ENCODE assay signal across 8 cellular contexts in genomic region chr14:64387232-64387737, GRCh38. TPM values are rescaled to one million over a fixed set of nuclear protein-coding genes. Genes with fewer than 3 reads are reported as not detected.
DNase-seq lines count a peak whose midpoint lies in the region; ATAC-seq, FAIRE-seq and TF ChIP-seq lines count a peak whose summit lies in the region.

No MANE protein-coding gene starts in this region.

- peak overlapping the region; percentile 57 for H4K91ac ChIP-seq in H1 (replicated peaks; ENCODE audit: insufficient read length, low read length)

- POLR2A ChIA-PET in H1 (lab: Charles Lee; ENCODE audit: partially characterized antibody): interaction anchor here (0.6 to 4.7 kb wide), 38 partner anchors 9 to 382 kb away, joined by 3 to 28 read pairs (median 4); partner anchors contain the start of genes HSPA2 and ZBTB1

- H2BK15ac ChIP-seq in H1 (ENCODE audit: low read length): peak overlapping the region; percentile 61; the same call in 1 of the 2 replicates

- TF ChIP-seq EP300 in H1 (IDR thresholded peaks at IDR 0.05; ENCODE audit: borderline replicate concordance in 1 of 2, low read depth in 2 of 2, low read length in 2 of 2): no peak

- H4K5ac ChIP-seq in H1 (ENCODE audit: insufficient read length, low read depth, low read length): peak overlapping the region; percentile 61

- H3K14ac ChIP-seq in H1 (ENCODE audit: insufficient read length): no peak overlapping the region

- peak overlapping the region; percentile 83 to 96 (median 96) for H3K9ac ChIP-seq in H1 (replicated peaks in 1 of 4; ENCODE audit: extremely low read depth in 1 of 4, low read depth in 3 of 4, low read length in 3 of 4)
- H3K9ac ChIP-seq in mucosa of rectum (ENCODE audit: low read depth in 1 of 2, low read length in 2 of 2): peak overlapping the region; percentile 74 to 81

- peak overlapping the region; percentile 10 for H2BK120ac ChIP-seq in H1 (replicated peaks; ENCODE audit: low read depth, low read length)

- H3K79me1 ChIP-seq in H1 (ENCODE audit: low read depth, low read length): no peaks in the 10 kb centered on the region; the same call in 1 of the 2 replicates

- H2AK5ac ChIP-seq in H1 (ENCODE audit: low read depth, low read length): no peak overlapping the region

- TF ChIP-seq POLR2A in H1 (IDR thresholded peaks at IDR 0.05; ENCODE audit: control extremely low read depth in 1 of 2, low read depth in 2 of 2, low read length in 2 of 2): no peak

- no peak for TF ChIP-seq CTCF in RWPE2 (IDR thresholded peaks at IDR 0.05; ENCODE audit: poor library complexity, severe bottlenecking)
- TF ChIP-seq CTCF in H1 (IDR thresholded peaks at IDR 0.05; ENCODE audit: control extremely low read depth in 1 of 3, insufficient read depth in 1 of 3, low read depth in 1 of 3, low read length in 3 of 3): no peak

- peak in 2 of 3 experiments; percentile 5 to 32 for DNase-seq in activated CD8-positive, alpha-beta memory T cell treated with anti-CD3 and anti-CD28 coated beads for 48 hours (ENCODE audit: low read depth in 2 of 3, low spot score in 2 of 3)
- no peak for DNase-seq in activated CD8-positive, alpha-beta memory T cell treated with anti-CD3 and anti-CD28 coated beads, Interleukin-2, amount 50 U/mL, for 48 hours
- DNase-seq in RWPE2 (ENCODE audit: low spot score) (peak; percentile 68), H1 (ENCODE audit: low read depth in 1 of 2, low spot score in 2 of 2) (no peak), epidermal melanocyte (ENCODE audit: insufficient read length, low spot score) (no peak)

- H2BK5ac ChIP-seq in H1 (ENCODE audit: low read depth, low read length): peak overlapping the region; percentile 92

- peaks cover 15% of the 10 kb centered on the region for H3K23me2 ChIP-seq in H1 (ENCODE audit: low read depth, low read length)

- H2BK12ac ChIP-seq in H1 (ENCODE audit: low read depth, low read length): peak overlapping the region; percentile 94

- no peaks in the 10 kb centered on the region for H3K27me3 ChIP-seq in RWPE2 (ENCODE audit: insufficient read depth, poor library complexity, severe bottlenecking)
- no peaks in the 10 kb centered on the region for H3K27me3 ChIP-seq in H1 (replicated peaks in 1 of 4; ENCODE audit: control insufficient read depth in 3 of 4, extremely low read depth in 1 of 4, insufficient read depth in 3 of 4, low read length in 3 of 4)
- H3K27me3 ChIP-seq in mucosa of rectum (ENCODE audit: control insufficient read depth in 2 of 2, insufficient read depth in 2 of 2, low read length in 2 of 2): no peaks in the 10 kb centered on the region

- CTCF ChIA-PET in H1 (lab: Charles Lee; ENCODE audit: partially characterized antibody): interaction anchor here (0.6 to 2.7 kb wide), 6 partner anchors 39 to 92 kb away, joined by 3 to 6 read pairs (median 4); no protein-coding TSS in a partner anchor

- H3K36me3 ChIP-seq in RWPE2 (ENCODE audit: low read depth) (peaks cover 27% of the 10 kb centered on the region), H1 (ENCODE audit: control insufficient read depth in 2 of 4, insufficient read depth in 4 of 4, low read length in 3 of 4) (peaks cover 0 to 6% (median 1%) of the 10 kb centered on the region in 4 experiments; a peak in 2 of 8 replicates), mucosa of rectum (ENCODE audit: control insufficient read depth in 2 of 2, insufficient read depth in 2 of 2, low read length in 2 of 2) (no peaks in the 10 kb centered on the region)

- peak overlapping the region; percentile 66 for H3K27ac ChIP-seq in RWPE2 (ENCODE audit: poor library complexity, severe bottlenecking)
- peak overlapping the region; percentile 89 for H3K27ac ChIP-seq in H1 (ENCODE audit: low read depth, low read length)
- H3K27ac ChIP-seq in mucosa of rectum (ENCODE audit: low read depth in 2 of 2, low read length in 2 of 2): peak overlapping the region; percentile 79 to 82

- peak overlapping the region; percentile 85 to 96 for H3K4me2 ChIP-seq in H1 (ENCODE audit: insufficient read depth in 1 of 2, low read depth in 2 of 2, low read length in 2 of 2)

- ATAC-seq in HG03135 (IDR thresholded peaks at IDR 0.05; ENCODE audit: unreplicated experiment): peak; percentile 33
- peak; percentile 46 for ATAC-seq in RWPE2 (ENCODE audit: low read depth)
- ATAC-seq in HG03196 (IDR thresholded peaks at IDR 0.05; ENCODE audit: unreplicated experiment): no peak

- H3K4me1 ChIP-seq in RWPE2 (ENCODE audit: insufficient read depth, poor library complexity, severe bottlenecking) (peaks cover 11% of the 10 kb centered on the region), H1 (replicated peaks in 1 of 4; ENCODE audit: control insufficient read depth in 3 of 4, insufficient read depth in 4 of 4, low read length in 3 of 4) (peaks cover 4 to 9% (median 6%) of the 10 kb centered on the region in 4 experiments), mucosa of rectum (ENCODE audit: control insufficient read depth in 2 of 2, insufficient read depth in 2 of 2, low read length in 2 of 2) (peaks cover 11 to 13% of the 10 kb centered on the region in 2 donors)

- peaks cover 0 to 4% of the 10 kb centered on the region in 2 experiments for H4K20me1 ChIP-seq in H1 (replicated peaks in 1 of 2; ENCODE audit: control insufficient read depth in 1 of 2, insufficient read depth in 2 of 2, low read length in 2 of 2)

- no peak for TF ChIP-seq RAD21 in H1 (IDR thresholded peaks at IDR 0.05 in 1 of 2, conservative IDR thresholded peaks at IDR 0.05 in 1 of 2; ENCODE audit: low read depth in 2 of 2, low read length in 2 of 2)

- H3K9me3 ChIP-seq in RWPE2 (ENCODE audit: severe bottlenecking) (no peaks in the 10 kb centered on the region), H1 (ENCODE audit: insufficient read depth in 2 of 2, low read depth in 1 of 2, low read length in 1 of 2) (no peaks in the 10 kb centered on the region), mucosa of rectum (ENCODE audit: control insufficient read depth in 2 of 2, low read length in 2 of 2) (no peaks in the 10 kb centered on the region)

- H3K18ac ChIP-seq in H1 (ENCODE audit: extremely low read depth, low read length): peak overlapping the region; percentile 34

- no peak for FAIRE-seq in H1 (lab: Jason Lieb, UNC)

- peak overlapping the region; percentile 83 for H3K56ac ChIP-seq in H1 (replicated peaks; ENCODE audit: insufficient read length, low read depth, low read length)

- no peak overlapping the region for H2BK20ac ChIP-seq in H1 (ENCODE audit: low read length)

- H3K23ac ChIP-seq in H1 (ENCODE audit: insufficient read length): no peak overlapping the region

- H3K4ac ChIP-seq in H1 (replicated peaks; ENCODE audit: insufficient read length, low read depth, low read length): peak overlapping the region; percentile 21

- H3K4me3 ChIP-seq in RWPE2 (ENCODE audit: severe bottlenecking) (peak overlapping the region; percentile 55), H1 (ENCODE audit: extremely low read depth in 1 of 4, insufficient read depth in 2 of 4, low read depth in 3 of 4, low read length in 4 of 4) (peak overlapping the region; percentile 67 to 90 (median 76)), mucosa of rectum (ENCODE audit: low read length in 2 of 2) (peak overlapping the region; percentile 87 to 98)

- peaks cover 1 to 37% of the 10 kb centered on the region in 2 experiments; a peak in 3 of 4 replicates for H3K79me2 ChIP-seq in H1 (ENCODE audit: control insufficient read depth in 1 of 2, insufficient read depth in 2 of 2, low read length in 2 of 2)

- H2AFZ ChIP-seq in H1 (ENCODE audit: low read length): 0 out of 2 replicates have a peak overlapping the region, but pooled peaks have one; percentile 1

- 6% methylated on average over 19 of the region's 25 CpGs; no CpG with 5 or more reads in 1 of the 2 experiments for WGBS in H1 (ENCODE audit: extremely low coverage in 1 of 2, insufficient coverage in 1 of 2, insufficient read length in 1 of 2, insufficient replicate concordance in 2 of 2, low coverage in 1 of 2, low lambda C conversion rate in 2 of 2, missing lambda C conversion rate in 1 of 2), 2 experiments

- H4K8ac ChIP-seq in H1 (ENCODE audit: extremely low read depth, insufficient read depth, low read length): peak overlapping the region; percentile 94

TF ChIP-seq in H1, 55 proteins besides CTCF, POLR2A, EP300 and RAD21 (continues in another document):
- TF ChIP-seq SP2 (IDR thresholded peaks at IDR 0.05; ENCODE audit: low read length): no peak
- TF ChIP-seq TAF1 (IDR thresholded peaks at IDR 0.05; ENCODE audit: low read depth, low read length): no peak
- TF ChIP-seq MAFK (IDR thresholded peaks at IDR 0.05; ENCODE audit: low read depth, low read length): no peak
- peak in 1 of 2 experiments; percentile 84; a peak in 1 of 4 replicates for TF ChIP-seq HDAC2 (IDR thresholded peaks at IDR 0.05; ENCODE audit: borderline replicate concordance in 1 of 2, low read depth in 2 of 2, low read length in 2 of 2)
- no peak for TF ChIP-seq GTF2F1 (IDR thresholded peaks at IDR 0.05; ENCODE audit: borderline replicate concordance, low read depth, low read length)
- peak; percentile 12; the same call in 1 of the 2 replicates for TF ChIP-seq POLR2AphosphoS5 (IDR thresholded peaks at IDR 0.05; ENCODE audit: low read depth, low read length)
- no peak for TF ChIP-seq POU5F1 (IDR thresholded peaks at IDR 0.05; ENCODE audit: low read depth, low read length)
- TF ChIP-seq ZNF274 (IDR thresholded peaks at IDR 0.05; ENCODE audit: borderline replicate concordance, extremely low read depth, low read length): no peak
- TF ChIP-seq JUND (IDR thresholded peaks at IDR 0.05; ENCODE audit: low read length): no peak
- TF ChIP-seq CBX8 (IDR thresholded peaks at IDR 0.05; ENCODE audit: borderline replicate concordance, low read depth, low read length): no peak
- TF ChIP-seq NANOG (IDR thresholded peaks at IDR 0.05; ENCODE audit: insufficient read depth, low read depth, low read length, poor library complexity, severe bottlenecking): no peak
- no peak for TF ChIP-seq SIRT6 (IDR thresholded peaks at IDR 0.05; ENCODE audit: low read length)
- no peak for TF ChIP-seq JUN (IDR thresholded peaks at IDR 0.05; ENCODE audit: low read depth, low read length)
- peak; percentile 14; the same call in 1 of the 2 replicates for TF ChIP-seq MAX (IDR thresholded peaks at IDR 0.05)

RNA-seq across cellular contexts. Expression of gene MTHFD1, which starts 0.9 kb away (rescaled TPM):
- total RNA-seq in H1 (2021; fragmentation: NEBNext Ultra II Directional; extraction: Animal tissue kit (Norgen Biotek cat#: 25700)): 302 and 332 TPM in 2 replicates
- 79.1 and 79.7 TPM in 2 replicates for polyA plus RNA-seq in H1 (2011; rRNA removed)
- 102 TPM for polyA plus RNA-seq in H1 (2011; cell fraction: cytosol; rRNA removed)
- polyA plus RNA-seq in H1 (2011; cell fraction: nucleus; rRNA removed): 171 TPM
- 249 to 322 TPM (median 270 TPM) in 4 replicates for polyA plus RNA-seq in H1 (2012, experiment 1 of 2)
- 36.5 TPM for polyA plus RNA-seq in H1 (2012, experiment 2 of 2)
- 246 TPM for polyA plus RNA-seq in H1 (2013, experiment 1 of 2)
- polyA plus RNA-seq in H1 (2013, experiment 2 of 2): 235 TPM
- polyA minus RNA-seq in H1 (2011; rRNA and poly(A)+ RNA removed): 186 and 204 TPM in 2 replicates
- 193 TPM for polyA minus RNA-seq in H1 (2011; cell fraction: cytosol; rRNA and poly(A)+ RNA removed)
- polyA minus RNA-seq in H1 (2011; cell fraction: nucleus; rRNA and poly(A)+ RNA removed): 174 TPM

Comparison
In these comparisons a context has a peak if more than half of its experiments do, and no peak if none do; other contexts are left out.
1. DNase-seq: peak in activated CD8-positive, alpha-beta memory T cell treated with anti-CD3 and anti-CD28 coated beads for 48 hours (2 of 3) and RWPE2 (single experiment); none in activated CD8-positive, alpha-beta memory T cell treated with anti-CD3 and anti-CD28 coated beads, Interleukin-2, amount 50 U/mL, for 48 hours (single experiment), H1 (0 of 2) and epidermal melanocyte (single experiment).
2. Peak in every context shown above with its lines, with median percentiles within 50 percentile points of each other: H3K27ac ChIP-seq and H3K4me3 ChIP-seq.